ENCODE assay signal across 8 cellular contexts in the genomic region with DNA sequence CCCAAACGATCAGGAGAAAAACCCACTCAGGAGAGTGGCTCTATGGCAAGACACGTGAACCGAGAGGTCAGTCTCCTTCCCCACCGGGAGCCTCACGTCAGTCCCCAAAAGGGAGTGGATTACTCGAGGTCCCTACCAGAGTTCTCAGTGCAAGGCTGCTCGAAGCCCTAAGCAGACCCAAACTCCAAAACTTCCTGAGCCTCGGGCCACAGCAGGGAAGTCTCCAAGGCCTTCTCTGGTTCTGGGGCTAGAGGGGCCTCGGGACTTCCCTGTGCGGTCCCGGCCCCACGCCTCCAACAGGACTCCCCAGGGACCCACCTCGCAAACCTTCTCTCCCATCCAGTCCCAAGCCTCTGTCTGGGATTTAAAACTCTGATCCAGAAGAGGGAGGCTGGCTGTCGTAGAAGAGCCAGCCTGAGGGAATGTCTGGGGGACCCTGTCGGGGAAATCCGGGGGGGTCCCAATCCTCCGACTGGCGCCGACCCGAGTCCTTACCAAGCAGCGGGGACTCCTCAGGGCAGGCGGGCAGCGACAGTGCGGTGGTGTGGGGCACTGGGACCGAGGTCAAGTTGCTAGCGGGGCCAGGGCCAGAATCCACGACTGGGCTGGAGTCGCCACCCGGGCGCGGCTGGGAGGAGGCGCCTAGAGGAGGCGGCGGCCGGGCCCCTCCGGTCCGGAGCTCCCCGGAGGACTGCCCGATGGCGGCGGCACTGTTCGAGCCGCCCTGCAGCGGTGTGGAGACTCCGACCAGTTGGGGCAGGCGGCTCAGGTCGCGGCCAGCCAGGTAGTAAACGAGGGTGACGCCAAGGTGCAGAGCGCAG. TPM values are rescaled to one million over a fixed set of nuclear protein-coding genes. Genes with fewer than 3 reads are reported as not detected.
DNase-seq lines count a peak whose midpoint lies in the region; ATAC-seq, FAIRE-seq and TF ChIP-seq lines count a peak whose summit lies in the region.

No MANE protein-coding gene starts in this region.

- H3K9me3 ChIP-seq in parathyroid adenoma (ENCODE audit: control insufficient read depth, low read length): no peaks in the 10 kb centered on the region

- H3K4me3 Mint-ChIP-seq in activated CD8-positive, alpha-beta memory T cell treated with anti-CD3 and anti-CD28 coated beads, Interleukin-2, amount 10 ng/mL, durations not matched to agents 7 days and 5 days: peak overlapping the region; percentile 93

- H3K27ac ChIP-seq in HL-60 (replicated peaks) (peak overlapping the region; percentile 85), parathyroid adenoma (peak overlapping the region; percentile 95)

- TF ChIP-seq CTCF in HL-60 (IDR thresholded peaks at IDR 0.05; ENCODE audit: insufficient read depth, low read length) (no peak), foreskin fibroblast (IDR thresholded peaks at IDR 0.05; ENCODE audit: low read depth, low read length) (no peak), parathyroid adenoma (IDR thresholded peaks at IDR 0.05) (no peak)

- H3K27me3 Mint-ChIP-seq in activated CD8-positive, alpha-beta memory T cell treated with anti-CD3 and anti-CD28 coated beads, Interleukin-2, amount 10 ng/mL, durations not matched to agents 7 days and 5 days: no peaks in the 10 kb centered on the region

- no peaks in the 10 kb centered on the region for H3K36me3 ChIP-seq in parathyroid adenoma (ENCODE audit: control insufficient read depth, insufficient read depth, low read length)

- H3K4me3 ChIP-seq in HL-60 (replicated peaks; ENCODE audit: insufficient read depth, low read length) (peak overlapping the region; percentile 68), foreskin fibroblast (ENCODE audit: low read depth in 1 of 2, low read length in 2 of 2) (peak overlapping the region; percentile 92 to 97), parathyroid adenoma (ENCODE audit: low read depth, low read length) (peak overlapping the region; percentile 93)

- peaks cover 26% of the 10 kb centered on the region for H3K4me1 ChIP-seq in parathyroid adenoma

- H2AFZ ChIP-seq in parathyroid adenoma: peak overlapping the region; percentile 34

- no peaks in the 10 kb centered on the region for H3K27me3 ChIP-seq in HL-60 (ENCODE audit: insufficient read depth, poor library complexity, severe bottlenecking)
- no peaks in the 10 kb centered on the region for H3K27me3 ChIP-seq in parathyroid adenoma (ENCODE audit: control insufficient read depth, insufficient read depth, low read length)

- H3K9ac ChIP-seq in parathyroid adenoma: peak overlapping the region; percentile 91

- peak overlapping the region; percentile 91 for H3K27ac Mint-ChIP-seq in activated CD8-positive, alpha-beta memory T cell treated with anti-CD3 and anti-CD28 coated beads, Interleukin-2, amount 10 ng/mL, durations not matched to agents 7 days and 5 days

- CTCF ChIA-PET in activated CD8-positive, alpha-beta memory T cell treated with anti-CD3 and anti-CD28 coated beads, Interleukin-2, amount 10 ng/mL, durations not matched to agents 7 days and 5 days (lab: Charles Lee): interaction anchor here (1.0 to 2.1 kb wide), 4 partner anchors 23 to 100 kb away, joined by 3 to 8 read pairs (median 4); no protein-coding TSS in a partner anchor

- DNase-seq in AG20443 (ENCODE audit: low spot score): peak; percentile 68
- DNase-seq in HL-60 (ENCODE audit: low read depth in 1 of 2, low spot score in 1 of 2): no peak
- no peak for DNase-seq in activated CD8-positive, alpha-beta memory T cell treated with anti-CD3 and anti-CD28 coated beads, Interleukin-2, amount 10 ng/mL, durations not matched to agents 7 days and 5 days
- peak in 1 of 2 donors; percentile 71 for DNase-seq in foreskin fibroblast
- no peak for DNase-seq in RCC 7860 (ENCODE audit: low spot score)
- no peak for DNase-seq in iPS-NIHi11 (ENCODE audit: low spot score)

- H3K36me3 Mint-ChIP-seq in activated CD8-positive, alpha-beta memory T cell treated with anti-CD3 and anti-CD28 coated beads, Interleukin-2, amount 10 ng/mL, durations not matched to agents 7 days and 5 days: peaks cover 2% of the 10 kb centered on the region

- peak; percentile 10 for ATAC-seq in GM19397 (IDR thresholded peaks at IDR 0.05; ENCODE audit: unreplicated experiment)
- peak; percentile 14 for ATAC-seq in activated CD8-positive, alpha-beta memory T cell treated with anti-CD3 and anti-CD28 coated beads, Interleukin-2, amount 10 ng/mL, durations not matched to agents 7 days and 5 days

- no peaks in the 10 kb centered on the region for H3K9me3 Mint-ChIP-seq in activated CD8-positive, alpha-beta memory T cell treated with anti-CD3 and anti-CD28 coated beads, Interleukin-2, amount 10 ng/mL, durations not matched to agents 7 days and 5 days (ENCODE audit: low read depth)

- H3K79me2 ChIP-seq in parathyroid adenoma: peaks cover 29% of the 10 kb centered on the region

- no peak for FAIRE-seq in RCC 7860 (lab: Jason Lieb, UNC)

- peak overlapping the region; percentile 78 for H3K4me2 ChIP-seq in parathyroid adenoma (ENCODE audit: low read length)

- peaks cover 57% of the 10 kb centered on the region for H3K4me1 Mint-ChIP-seq in activated CD8-positive, alpha-beta memory T cell treated with anti-CD3 and anti-CD28 coated beads, Interleukin-2, amount 10 ng/mL, durations not matched to agents 7 days and 5 days

RNA-seq across cellular contexts. Expression of a gene that starts 0.7 kb away (rescaled TPM):
- total RNA-seq in activated CD8-positive, alpha-beta memory T cell treated with anti-CD3 and anti-CD28 coated beads, Interleukin-2, amount 10 ng/mL, durations not matched to agents 7 days and 5 days: 10 to 100 TPM; 33.8 to 35.2 TPM
